1 cellular context compared by ENCODE assay signal in the genomic region with DNA sequence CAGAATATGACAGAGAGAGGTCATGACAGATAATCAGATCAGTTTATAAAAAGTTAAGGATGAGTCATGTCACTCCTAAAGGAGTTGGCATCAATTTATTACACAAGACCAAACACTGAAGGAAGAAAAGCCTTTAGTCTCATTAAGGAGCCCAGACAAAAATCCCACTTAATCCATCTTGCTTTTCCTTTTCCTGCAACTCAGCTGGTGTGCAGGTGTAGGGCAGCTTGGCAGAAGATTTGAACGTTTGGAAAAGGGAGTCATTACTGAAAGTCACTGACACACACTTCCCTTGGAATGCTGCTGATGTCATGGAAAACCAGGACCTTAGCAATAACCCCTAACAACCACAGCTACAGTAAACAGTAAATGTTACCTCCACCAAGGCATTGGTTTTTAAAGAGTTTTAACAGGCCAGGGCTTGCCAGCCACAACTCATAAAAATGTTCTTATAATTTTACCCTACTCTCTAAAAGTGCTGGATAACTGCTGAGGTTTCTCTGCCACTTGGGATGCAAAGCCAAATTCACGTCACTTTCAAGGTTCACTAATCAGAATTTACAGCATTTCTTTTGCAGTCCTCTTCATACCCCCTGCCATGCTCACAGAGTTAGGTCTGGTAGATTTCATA.
TF ChIP-seq lines count a peak whose summit lies in the region.

No MANE protein-coding gene starts in this region.

TF ChIP-seq in HEK293, 187 proteins besides CTCF, POLR2A, EP300 and RAD21 (continued from another document and continues in another):
- peak; percentile 87 for TF ChIP-seq BCL6B (tag by site-specific recombination; IDR thresholded peaks at IDR 0.05)
- TF ChIP-seq ZNF529 (tag by site-specific recombination; IDR thresholded peaks at IDR 0.05; ENCODE audit: insufficient replicate concordance) = no peak
- TF ChIP-seq ZNF140 (tag by site-specific recombination; IDR thresholded peaks at IDR 0.05) = no peak
- no peak for TF ChIP-seq ZNF626 (tag by site-specific recombination; IDR thresholded peaks at IDR 0.05)
- TF ChIP-seq ZNF311 (tag by site-specific recombination; IDR thresholded peaks at IDR 0.05; ENCODE audit: borderline replicate concordance) = no peak
- no peak for TF ChIP-seq REPIN1 (tag by site-specific recombination; IDR thresholded peaks at IDR 0.05; ENCODE audit: low read depth)
- TF ChIP-seq ZNF624 (tag by site-specific recombination; IDR thresholded peaks at IDR 0.05) = no peak
- no peak for TF ChIP-seq ZNF114 (tag by site-specific recombination; IDR thresholded peaks at IDR 0.05)
- TF ChIP-seq ZNF747 (tag by site-specific recombination; IDR thresholded peaks at IDR 0.05) = no peak
- TF ChIP-seq ZNF280D (tag by site-specific recombination; IDR thresholded peaks at IDR 0.05) = no peak
- TF ChIP-seq ZNF169 (tag by site-specific recombination; IDR thresholded peaks at IDR 0.05) = no peak
- no peak; the same call in 1 of the 2 replicates for TF ChIP-seq GLI4 (tag by site-specific recombination; IDR thresholded peaks at IDR 0.05)
- TF ChIP-seq BCL11B (tag by site-specific recombination; IDR thresholded peaks at IDR 0.05; ENCODE audit: low read depth) = peak; percentile 92; the same call in 1 of the 2 replicates
- TF ChIP-seq OVOL3 (tag by site-specific recombination; IDR thresholded peaks at IDR 0.05) = peak; percentile 83
- TF ChIP-seq, protein P1, sequence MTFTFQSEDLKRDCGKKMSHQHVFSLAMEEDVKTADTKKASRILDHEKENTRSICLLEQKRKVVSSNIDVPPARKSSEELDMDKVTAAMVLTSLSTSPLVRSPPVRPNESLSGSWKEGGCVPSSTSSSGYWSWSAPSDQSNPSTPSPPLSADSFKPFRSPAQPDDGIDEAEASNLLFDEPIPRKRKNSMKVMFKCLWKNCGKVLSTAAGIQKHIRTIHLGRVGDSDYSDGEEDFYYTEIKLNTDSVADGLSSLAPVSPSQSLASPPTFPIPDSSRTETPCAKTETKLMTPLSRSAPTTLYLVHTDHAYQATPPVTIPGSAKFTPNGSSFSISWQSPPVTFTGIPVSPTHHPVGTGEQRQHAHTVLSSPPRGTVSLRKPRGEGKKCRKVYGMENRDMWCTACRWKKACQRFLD (tag by site-specific recombination; IDR thresholded peaks at IDR 0.05) = no peak
- no peak for TF ChIP-seq ZNF211 (tag by site-specific recombination; IDR thresholded peaks at IDR 0.05; ENCODE audit: low read depth)
- 0 out of 2 replicates have a peak, but pooled peaks have one; percentile 28 for TF ChIP-seq SCRT2 (tag by site-specific recombination; IDR thresholded peaks at IDR 0.05)
- TF ChIP-seq ZNF174 (tag by site-specific recombination; IDR thresholded peaks at IDR 0.05) = no peak
- TF ChIP-seq ZFP41 (tag by site-specific recombination; IDR thresholded peaks at IDR 0.05; ENCODE audit: borderline replicate concordance) = no peak
- TF ChIP-seq PRDM6 (tag by site-specific recombination; IDR thresholded peaks at IDR 0.05) = peak; percentile 99
- TF ChIP-seq, protein P2, sequence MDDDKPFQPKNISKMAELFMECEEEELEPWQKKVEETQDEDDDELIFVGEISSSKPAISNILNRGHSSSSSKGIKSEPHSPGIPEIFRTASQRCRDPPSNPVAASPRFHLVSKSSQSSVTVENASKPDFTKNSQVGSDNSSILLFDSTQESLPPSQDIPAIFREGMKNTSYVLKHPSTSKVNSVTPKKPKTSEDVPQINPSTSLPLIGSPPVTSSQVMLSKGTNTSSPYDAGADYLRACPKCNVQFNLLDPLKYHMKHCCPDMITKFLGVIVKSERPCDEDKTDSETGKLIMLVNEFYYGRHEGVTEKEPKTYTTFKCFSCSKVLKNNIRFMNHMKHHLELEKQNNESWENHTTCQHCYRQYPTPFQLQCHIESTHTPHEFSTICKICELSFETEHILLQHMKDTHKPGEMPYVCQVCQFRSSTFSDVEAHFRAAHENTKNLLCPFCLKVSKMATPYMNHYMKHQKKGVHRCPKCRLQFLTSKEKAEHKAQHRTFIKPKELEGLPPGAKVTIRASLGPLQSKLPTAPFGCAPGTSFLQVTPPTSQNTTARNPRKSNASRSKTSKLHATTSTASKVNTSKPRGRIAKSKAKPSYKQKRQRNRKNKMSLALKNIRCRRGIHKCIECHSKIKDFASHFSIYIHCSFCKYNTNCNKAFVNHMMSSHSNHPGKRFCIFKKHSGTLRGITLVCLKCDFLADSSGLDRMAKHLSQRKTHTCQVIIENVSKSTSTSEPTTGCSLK (tag by site-specific recombination; IDR thresholded peaks at IDR 0.05) = no peak
- TF ChIP-seq REST (tag by site-specific recombination; IDR thresholded peaks at IDR 0.05) = no peak
- TF ChIP-seq, protein P3, sequence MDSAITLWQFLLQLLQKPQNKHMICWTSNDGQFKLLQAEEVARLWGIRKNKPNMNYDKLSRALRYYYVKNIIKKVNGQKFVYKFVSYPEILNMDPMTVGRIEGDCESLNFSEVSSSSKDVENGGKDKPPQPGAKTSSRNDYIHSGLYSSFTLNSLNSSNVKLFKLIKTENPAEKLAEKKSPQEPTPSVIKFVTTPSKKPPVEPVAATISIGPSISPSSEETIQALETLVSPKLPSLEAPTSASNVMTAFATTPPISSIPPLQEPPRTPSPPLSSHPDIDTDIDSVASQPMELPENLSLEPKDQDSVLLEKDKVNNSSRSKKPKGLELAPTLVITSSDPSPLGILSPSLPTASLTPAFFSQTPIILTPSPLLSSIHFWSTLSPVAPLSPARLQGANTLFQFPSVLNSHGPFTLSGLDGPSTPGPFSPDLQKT (IDR thresholded peaks at IDR 0.05; ENCODE audit: borderline replicate concordance, low read depth, low read length) = no peak
- TF ChIP-seq ZNF223 (tag by site-specific recombination; IDR thresholded peaks at IDR 0.05) = no peak
- TF ChIP-seq KLF1 (tag by site-specific recombination; IDR thresholded peaks at IDR 0.05) = peak; percentile 50
- peak; percentile 72 for TF ChIP-seq ZNF610 (tag by site-specific recombination; IDR thresholded peaks at IDR 0.05; ENCODE audit: borderline replicate concordance)
- TF ChIP-seq ZNF19 (tag by site-specific recombination; IDR thresholded peaks at IDR 0.05; ENCODE audit: low read depth) = no peak
- no peak for TF ChIP-seq ZNF488 (tag by site-specific recombination; IDR thresholded peaks at IDR 0.05)
- no peak for TF ChIP-seq ZBTB20 (tag by site-specific recombination; IDR thresholded peaks at IDR 0.05)
- peak; percentile 91 for TF ChIP-seq ZBTB44 (tag by site-specific recombination; IDR thresholded peaks at IDR 0.05)
- TF ChIP-seq ZNF560 (tag by site-specific recombination; IDR thresholded peaks at IDR 0.05; ENCODE audit: borderline replicate concordance) = no peak
- TF ChIP-seq ZNF76 (tag by site-specific recombination; IDR thresholded peaks at IDR 0.05; ENCODE audit: borderline replicate concordance, low read depth) = peak; percentile 52; the same call in 1 of the 2 replicates
- no peak for TF ChIP-seq ZSCAN18 (tag by site-specific recombination; IDR thresholded peaks at IDR 0.05)
- no peak for TF ChIP-seq ZNF202 (tag by site-specific recombination; IDR thresholded peaks at IDR 0.05; ENCODE audit: borderline replicate concordance)
